ENCODE assay signal across 8 cellular contexts in the genomic region with DNA sequence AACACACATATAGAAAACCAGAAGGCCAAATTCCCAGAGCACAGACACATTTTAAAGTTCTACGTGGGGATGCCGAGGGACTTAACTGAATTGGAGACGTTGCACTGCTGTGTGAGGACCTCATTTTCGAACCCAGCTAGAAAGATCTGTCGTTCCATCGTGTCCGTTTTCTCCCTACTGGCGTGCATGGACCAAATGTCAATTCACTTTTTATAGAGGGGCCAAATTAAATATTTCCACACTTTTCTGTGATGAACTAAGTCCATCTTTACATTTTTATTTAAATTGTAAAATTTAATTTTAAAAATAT. TPM values are rescaled to one million over a fixed set of nuclear protein-coding genes. Genes with fewer than 3 reads are reported as not detected.
DNase-seq lines count a peak whose midpoint lies in the region; ATAC-seq and TF ChIP-seq lines count a peak whose summit lies in the region.

No MANE protein-coding gene starts in this region.

- H3K4me1 ChIP-seq in ectodermal cell (ENCODE audit: control insufficient read depth, insufficient read depth, low read length) (peaks cover 25% of the 10 kb centered on the region), neutrophil (ENCODE audit: control insufficient read depth in 1 of 2, insufficient read depth in 1 of 2, low read depth in 1 of 2, low read length in 1 of 2) (peaks cover 38 to 41% of the 10 kb centered on the region in 2 experiments)

- H3K27ac ChIP-seq in ectodermal cell (ENCODE audit: insufficient read depth, low read depth, low read length, poor library complexity, severe bottlenecking) (peak overlapping the region; percentile 26), neutrophil (peak overlapping the region; percentile 93)

- H3K9me3 ChIP-seq in ectodermal cell (ENCODE audit: control insufficient read depth, low read length), result no peaks in the 10 kb centered on the region
- H3K9me3 ChIP-seq in neutrophil, result no peaks in the 10 kb centered on the region

- H3K36me3 ChIP-seq in ectodermal cell (ENCODE audit: control insufficient read depth, insufficient read depth, low read length) (no peaks in the 10 kb centered on the region), neutrophil (no peaks in the 10 kb centered on the region)

- peak; percentile 88 for DNase-seq in DMS53 (lab: John Stamatoyannopoulos, UW)
- no peak for DNase-seq in DMS53 treated with DMSO at 0.1 percent for 48 hours (lab: John Stamatoyannopoulos, UW; ENCODE audit: unreplicated experiment)
- DNase-seq in NB4 (ENCODE audit: low read depth), result no peak
- DNase-seq in DMS114 treated with DMSO at 0.1 percent for 48 hours (lab: John Stamatoyannopoulos, UW; ENCODE audit: unreplicated experiment), result no peak
- DNase-seq in stimulated activated CD4-positive, alpha-beta T cell treated with anti-CD3 and anti-CD28 coated beads, Interleukin-2, amount 100 ng/mL, for 24 hours, result no peak

- H3K4me3 ChIP-seq in NB4 (ENCODE audit: low read depth, low read length) (peak overlapping the region; percentile 78), ectodermal cell (ENCODE audit: insufficient read depth, low read depth, low read length) (peak overlapping the region; percentile 76), neutrophil (ENCODE audit: low read depth in 1 of 2, low read length in 1 of 2) (peak overlapping the region; percentile 68 to 82)

- ATAC-seq in GM21717 (IDR thresholded peaks at IDR 0.05; ENCODE audit: unreplicated experiment), result no peak

- TF ChIP-seq CTCF in NB4 (IDR thresholded peaks at IDR 0.05; ENCODE audit: low read depth, low read length) (no peak), neutrophil (IDR thresholded peaks at IDR 0.05) (no peak)

- TF ChIP-seq POLR2A in NB4 (IDR thresholded peaks at IDR 0.05; ENCODE audit: extremely low read depth, insufficient read length), result no peak

- WGBS in ectodermal cell, 2 experiments, result 1 to 2% methylated on average over 8 of the region's 8 CpGs

- H3K27me3 ChIP-seq in ectodermal cell (ENCODE audit: control insufficient read depth, insufficient read depth, low read length, poor library complexity, severe bottlenecking) (peaks cover 90% of the 10 kb centered on the region), neutrophil (peaks cover 47% of the 10 kb centered on the region)

RNA-seq across cellular contexts. Expression of a gene that starts 0.7 kb away (rescaled TPM):
- 3.2 TPM for polyA plus RNA-seq in ectodermal cell (2013, experiment 1 of 4)
- polyA plus RNA-seq in ectodermal cell (2013, experiment 2 of 4), result 1.7 TPM
- polyA plus RNA-seq in ectodermal cell (2013, experiment 3 of 4), result 5.3 TPM
- 5.0 TPM for polyA plus RNA-seq in ectodermal cell (2013, experiment 4 of 4)

RNA-seq across cellular contexts. Expression of a gene that starts 1.0 kb away (rescaled TPM):
- 12.1 TPM for polyA plus RNA-seq in ectodermal cell (2013, experiment 1 of 4)
- 14.7 TPM for polyA plus RNA-seq in ectodermal cell (2013, experiment 2 of 4)
- polyA plus RNA-seq in ectodermal cell (2013, experiment 3 of 4), result 14.1 TPM
- polyA plus RNA-seq in ectodermal cell (2013, experiment 4 of 4), result 14.9 TPM
